ENCODE assay signal across 18 cellular contexts in the genomic region with DNA sequence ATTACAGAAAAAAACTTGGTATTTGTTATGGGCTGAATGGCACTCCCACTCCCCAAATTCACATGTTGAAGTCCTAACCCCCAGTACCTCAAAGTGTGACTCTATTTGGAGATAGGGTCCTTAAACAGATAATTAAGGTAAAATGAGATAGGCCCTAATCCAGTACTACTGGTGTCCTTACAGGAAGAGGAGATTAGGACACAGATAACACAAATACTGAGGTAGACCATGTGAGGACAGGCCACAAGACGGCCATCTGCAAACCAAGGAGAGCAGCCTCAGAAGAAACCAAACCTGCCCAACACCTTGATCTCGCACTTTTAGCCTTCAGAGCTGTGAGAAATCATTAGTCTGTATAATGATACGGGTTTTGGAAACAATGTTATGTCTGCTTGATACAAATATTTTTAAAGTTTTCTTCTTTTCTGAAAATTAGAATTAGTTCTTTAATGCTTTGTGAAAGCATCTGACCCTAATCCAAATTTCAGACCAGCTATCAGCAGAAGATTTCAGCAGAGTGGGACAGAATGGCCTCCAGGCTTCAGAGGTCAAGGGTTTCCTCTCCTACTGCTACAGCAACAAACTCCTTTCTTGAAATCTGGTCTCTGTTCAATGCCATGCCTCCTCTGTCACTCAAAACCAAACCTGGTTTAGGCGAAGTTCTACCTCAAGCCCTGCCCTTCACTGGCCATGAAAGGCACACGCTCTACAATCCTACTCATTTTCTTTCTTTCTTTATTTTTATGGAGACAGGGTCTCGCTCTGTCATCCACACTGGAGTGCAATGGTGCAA. TPM values are rescaled to one million over a fixed set of nuclear protein-coding genes. Genes with fewer than 3 reads are reported as not detected.
A peak's percentile ranks its signal among the peaks of the same experiment; 100 is the strongest.
DNase-seq lines count a peak whose midpoint lies in the region; ATAC-seq lines count a peak whose summit lies in the region.
"Had no signal": no experiment of that assay in that cellular context is flagged by ENCODE, and none has a peak within 500 bp of the region (broad histone marks: within the 10 kb centered on the region; RNA-seq: fewer than 3 reads in every experiment).

No MANE protein-coding gene starts in this region.

- peak overlapping the region; percentile 35 for H3K27ac Mint-ChIP-seq in activated naive CD4-positive, alpha-beta T cell treated with anti-CD3 and anti-CD28 coated beads, Interleukin-2, amount 10 ng/mL, durations not matched to agents 7 days and 5 days
- no peak overlapping the region for H3K27ac Mint-ChIP-seq in activated naive CD4-positive, alpha-beta T cell treated with anti-CD3 and anti-CD28 coated beads for 36 hours
- peak overlapping the region; percentile 11 to 47 (median 13) for H3K27ac Mint-ChIP-seq in CD4-positive, CD25-positive, alpha-beta regulatory T cell
- peak overlapping the region; percentile 4 for H3K27ac Mint-ChIP-seq in activated T-helper 1 cell treated with anti-CD3 and anti-CD28 coated beads, Interleukin-12 subunit alpha, Interleukin-12 subunit beta, Interleukin-2, Interleukin-4 antibody, amounts not matched to agents 30 ng/mL and 10 ng/mL and 1 ng/mL, durations not matched to agents 14 hours and 24 hours and 36 hours

- no peak overlapping the region for H3K56ac ChIP-seq in mesendoderm (ENCODE audit: low read length)

- H3K79me2 ChIP-seq in mesendoderm (ENCODE audit: control insufficient read depth, insufficient read depth, low read length) = no peaks in the 10 kb centered on the region

- no peak overlapping the region for H2BK15ac ChIP-seq in mesendoderm (replicated peaks; ENCODE audit: low read depth)

- H3K27ac ChIP-seq in CD4-positive, CD25-positive, alpha-beta regulatory T cell (ENCODE audit: insufficient read depth, low read length, poor library complexity, severe bottlenecking) = no peak overlapping the region
- peak overlapping the region; percentile 17 for H3K27ac ChIP-seq in mesendoderm (ENCODE audit: low read depth, low read length)
- H3K27ac ChIP-seq: C4-2B had no signal

- no peaks in the 10 kb centered on the region for H3K4me1 Mint-ChIP-seq in activated naive CD4-positive, alpha-beta T cell treated with anti-CD3 and anti-CD28 coated beads, Interleukin-2, amount 10 ng/mL, durations not matched to agents 7 days and 5 days
- H3K4me1 Mint-ChIP-seq in activated naive CD4-positive, alpha-beta T cell treated with anti-CD3 and anti-CD28 coated beads for 36 hours (ENCODE audit: low read depth) = no peaks in the 10 kb centered on the region
- peaks cover 0 to 4% (median 0%) of the 10 kb centered on the region in 4 donors for H3K4me1 Mint-ChIP-seq in CD4-positive, CD25-positive, alpha-beta regulatory T cell
- H3K4me1 Mint-ChIP-seq in activated T-helper 1 cell treated with anti-CD3 and anti-CD28 coated beads, Interleukin-12 subunit alpha, Interleukin-12 subunit beta, Interleukin-2, Interleukin-4 antibody, amounts not matched to agents 30 ng/mL and 10 ng/mL and 1 ng/mL, durations not matched to agents 14 hours and 24 hours and 36 hours (ENCODE audit: low read depth) = peaks cover 12% of the 10 kb centered on the region
- H3K4me1 Mint-ChIP-seq: CD8-positive, alpha-beta memory T cell; IgD-negative memory B cell had no signal

- H4K5ac ChIP-seq in mesendoderm (ENCODE audit: low read length) = no peak overlapping the region

- H3K79me1 ChIP-seq in mesendoderm (ENCODE audit: low read length) = no peaks in the 10 kb centered on the region

- WGBS in mesendoderm (ENCODE audit: extremely low coverage, insufficient coverage, low lambda C conversion rate) = no CpG with 5 or more reads among the region's 6 CpGs

- intact Hi-C loops in activated naive CD4-positive, alpha-beta T cell treated with anti-CD3 and anti-CD28 coated beads for 36 hours (cut with micrococcal nuclease) = loop anchor here (2.0 kb wide), 1 partner anchor 13 kb away; no protein-coding TSS in a partner anchor
- intact Hi-C loops in activated T-helper 1 cell treated with anti-CD3 and anti-CD28 coated beads, Interleukin-12 subunit alpha, Interleukin-12 subunit beta, Interleukin-2, Interleukin-4 antibody, amounts not matched to agents 30 ng/mL and 10 ng/mL and 1 ng/mL, durations not matched to agents 14 hours and 24 hours and 36 hours (cut with micrococcal nuclease) = no loop called here

- H3K9me3 ChIP-seq in CD4-positive, CD25-positive, alpha-beta regulatory T cell (ENCODE audit: control insufficient read depth in 2 of 2, low read length in 2 of 2) = no peaks in the 10 kb centered on the region
- H3K9me3 ChIP-seq: BE2C, Caco-2 had no signal

- no peak overlapping the region for H3K4me2 ChIP-seq in mesendoderm (ENCODE audit: low read length)

- no peaks in the 10 kb centered on the region for H3K27me3 ChIP-seq in CD4-positive, CD25-positive, alpha-beta regulatory T cell (ENCODE audit: control insufficient read depth, insufficient read depth, low read length)
- H3K27me3 ChIP-seq in mesendoderm (ENCODE audit: insufficient read depth, low read length, poor library complexity) = no peaks in the 10 kb centered on the region
- H3K27me3 ChIP-seq: BE2C had no signal

- CTCF ChIA-PET in activated naive CD4-positive, alpha-beta T cell treated with anti-CD3 and anti-CD28 coated beads, Interleukin-2, amount 10 ng/mL, durations not matched to agents 7 days and 5 days (lab: Charles Lee) = no interaction called here
- CTCF ChIA-PET in activated naive CD4-positive, alpha-beta T cell treated with anti-CD3 and anti-CD28 coated beads for 36 hours (lab: Charles Lee) = no interaction called here

- no peak overlapping the region for H3K23ac ChIP-seq in mesendoderm (ENCODE audit: low read length)

- H3K4me3 ChIP-seq in CD4-positive, CD25-positive, alpha-beta regulatory T cell (ENCODE audit: low read depth, low read length) = no peak overlapping the region
- H3K4me3 ChIP-seq in mesendoderm (ENCODE audit: low read length) = no peak overlapping the region

- H3K4me1 ChIP-seq in CD4-positive, CD25-positive, alpha-beta regulatory T cell (ENCODE audit: control insufficient read depth, insufficient read depth, low read length, poor library complexity, severe bottlenecking) = no peaks in the 10 kb centered on the region
- no peaks in the 10 kb centered on the region for H3K4me1 ChIP-seq in mesendoderm (ENCODE audit: control insufficient read depth, low read depth, low read length)
- H3K4me1 ChIP-seq: BE2C, Caco-2 had no signal

- H3K18ac ChIP-seq in mesendoderm (ENCODE audit: low read length) = no peak overlapping the region

- H3K27me3 Mint-ChIP-seq in activated naive CD4-positive, alpha-beta T cell treated with anti-CD3 and anti-CD28 coated beads, Interleukin-2, amount 10 ng/mL, durations not matched to agents 7 days and 5 days = no peaks in the 10 kb centered on the region
- no peaks in the 10 kb centered on the region for H3K27me3 Mint-ChIP-seq in activated naive CD4-positive, alpha-beta T cell treated with anti-CD3 and anti-CD28 coated beads for 36 hours (ENCODE audit: low read depth)
- H3K27me3 Mint-ChIP-seq in CD4-positive, CD25-positive, alpha-beta regulatory T cell = no peaks in the 10 kb centered on the region
- H3K27me3 Mint-ChIP-seq in activated T-helper 1 cell treated with anti-CD3 and anti-CD28 coated beads, Interleukin-12 subunit alpha, Interleukin-12 subunit beta, Interleukin-2, Interleukin-4 antibody, amounts not matched to agents 30 ng/mL and 10 ng/mL and 1 ng/mL, durations not matched to agents 14 hours and 24 hours and 36 hours (ENCODE audit: insufficient read depth) = no peaks in the 10 kb centered on the region
- H3K27me3 Mint-ChIP-seq: CD8-positive, alpha-beta memory T cell; IgD-negative memory B cell had no signal

- H3K4me3 Mint-ChIP-seq in activated naive CD4-positive, alpha-beta T cell treated with anti-CD3 and anti-CD28 coated beads, Interleukin-2, amount 10 ng/mL, durations not matched to agents 7 days and 5 days = no peak overlapping the region
- no peak overlapping the region for H3K4me3 Mint-ChIP-seq in activated naive CD4-positive, alpha-beta T cell treated with anti-CD3 and anti-CD28 coated beads for 36 hours
- H3K4me3 Mint-ChIP-seq in CD4-positive, CD25-positive, alpha-beta regulatory T cell = no peak overlapping the region
- no peak overlapping the region for H3K4me3 Mint-ChIP-seq in activated T-helper 1 cell treated with anti-CD3 and anti-CD28 coated beads, Interleukin-12 subunit alpha, Interleukin-12 subunit beta, Interleukin-2, Interleukin-4 antibody, amounts not matched to agents 30 ng/mL and 10 ng/mL and 1 ng/mL, durations not matched to agents 14 hours and 24 hours and 36 hours
- H3K4me3 Mint-ChIP-seq: CD8-positive, alpha-beta memory T cell; IgD-negative memory B cell had no signal

- no peak for ATAC-seq in CD4-positive, CD25-positive, alpha-beta regulatory T cell (ENCODE audit: low read depth in 2 of 2)
- ATAC-seq in HG02678 (IDR thresholded peaks at IDR 0.05; ENCODE audit: unreplicated experiment) (no peak), HG03025 (IDR thresholded peaks at IDR 0.05; ENCODE audit: low FRiP score, unreplicated experiment) (no peak)
- ATAC-seq: HCT116 had no signal

- peaks cover 48% of the 10 kb centered on the region for H3K36me3 ChIP-seq in CD4-positive, CD25-positive, alpha-beta regulatory T cell (ENCODE audit: control insufficient read depth, insufficient read depth, low read length)
- no peaks in the 10 kb centered on the region for H3K36me3 ChIP-seq in mesendoderm (ENCODE audit: control insufficient read depth, insufficient read depth, low read length)

- no peak overlapping the region for H3K9ac ChIP-seq in mesendoderm (ENCODE audit: low read length)

- no peak overlapping the region for H2BK120ac ChIP-seq in mesendoderm (ENCODE audit: low read depth, low read length)

- H3K4ac ChIP-seq in mesendoderm (ENCODE audit: low read depth, low read length) = no peak overlapping the region

- H3K36me3 Mint-ChIP-seq in activated naive CD4-positive, alpha-beta T cell treated with anti-CD3 and anti-CD28 coated beads, Interleukin-2, amount 10 ng/mL, durations not matched to agents 7 days and 5 days = peaks cover 23% of the 10 kb centered on the region
- H3K36me3 Mint-ChIP-seq in activated naive CD4-positive, alpha-beta T cell treated with anti-CD3 and anti-CD28 coated beads for 36 hours (ENCODE audit: low read depth) = peaks cover 31% of the 10 kb centered on the region
- peaks cover 28% of the 10 kb centered on the region for H3K36me3 Mint-ChIP-seq in CD4-positive, CD25-positive, alpha-beta regulatory T cell
- peaks cover 37% of the 10 kb centered on the region for H3K36me3 Mint-ChIP-seq in activated T-helper 1 cell treated with anti-CD3 and anti-CD28 coated beads, Interleukin-12 subunit alpha, Interleukin-12 subunit beta, Interleukin-2, Interleukin-4 antibody, amounts not matched to agents 30 ng/mL and 10 ng/mL and 1 ng/mL, durations not matched to agents 14 hours and 24 hours and 36 hours (ENCODE audit: low read depth)

- no peak overlapping the region for H2BK5ac ChIP-seq in mesendoderm (ENCODE audit: low read length)

- no peak for DNase-seq in activated naive CD4-positive, alpha-beta T cell treated with anti-CD3 and anti-CD28 coated beads, Interleukin-2, amount 10 ng/mL, durations not matched to agents 7 days and 5 days
- DNase-seq in activated naive CD4-positive, alpha-beta T cell treated with anti-CD3 and anti-CD28 coated beads for 36 hours = no peak
- DNase-seq in CD4-positive, CD25-positive, alpha-beta regulatory T cell = no peak
- DNase-seq in activated T-helper 1 cell treated with anti-CD3 and anti-CD28 coated beads, Interleukin-12 subunit alpha, Interleukin-12 subunit beta, Interleukin-2, Interleukin-4 antibody, amounts not matched to agents 30 ng/mL and 10 ng/mL and 1 ng/mL, durations not matched to agents 14 hours and 24 hours and 36 hours (ENCODE audit: low spot score) = no peak
- DNase-seq in mesendoderm (peak; percentile 74), NCI-H2081 treated with DMSO at 0.1 percent for 48 hours (lab: John Stamatoyannopoulos, UW) (no peak)
- DNase-seq: BE2C; Caco-2; CD8-positive, alpha-beta memory T cell; DND-41; GDM1 had no signal

- H4K8ac ChIP-seq in mesendoderm (ENCODE audit: low read depth, low read length) = no peak overlapping the region

- H2AK5ac ChIP-seq in mesendoderm (ENCODE audit: low read length) = no peak overlapping the region

- no peaks in the 10 kb centered on the region for H3K9me3 Mint-ChIP-seq in activated naive CD4-positive, alpha-beta T cell treated with anti-CD3 and anti-CD28 coated beads, Interleukin-2, amount 10 ng/mL, durations not matched to agents 7 days and 5 days
- H3K9me3 Mint-ChIP-seq in activated naive CD4-positive, alpha-beta T cell treated with anti-CD3 and anti-CD28 coated beads for 36 hours = no peaks in the 10 kb centered on the region
- no peaks in the 10 kb centered on the region for H3K9me3 Mint-ChIP-seq in CD4-positive, CD25-positive, alpha-beta regulatory T cell
- H3K9me3 Mint-ChIP-seq in activated T-helper 1 cell treated with anti-CD3 and anti-CD28 coated beads, Interleukin-12 subunit alpha, Interleukin-12 subunit beta, Interleukin-2, Interleukin-4 antibody, amounts not matched to agents 30 ng/mL and 10 ng/mL and 1 ng/mL, durations not matched to agents 14 hours and 24 hours and 36 hours = no peaks in the 10 kb centered on the region
- H3K9me3 Mint-ChIP-seq: CD8-positive, alpha-beta memory T cell; IgD-negative memory B cell had no signal

RNA-seq across cellular contexts. Expression of gene HDC, which starts 22.0 kb away (rescaled TPM):
- total RNA-seq in activated naive CD4-positive, alpha-beta T cell treated with anti-CD3 and anti-CD28 coated beads for 36 hours = 1 to 10 TPM in 1 of 2 experiments, under 1 TPM in 1; 0.95 to 1.1 TPM
- 3.5 TPM for total RNA-seq in CD4-positive, CD25-positive, alpha-beta regulatory T cell
- not detected for polyA plus RNA-seq in CD4-positive, CD25-positive, alpha-beta regulatory T cell
- total RNA-seq in activated T-helper 1 cell treated with anti-CD3 and anti-CD28 coated beads, Interleukin-12 subunit alpha, Interleukin-12 subunit beta, Interleukin-2, Interleukin-4 antibody, amounts not matched to agents 30 ng/mL and 10 ng/mL and 1 ng/mL, durations not matched to agents 14 hours and 24 hours and 36 hours = 2.1 and 2.4 TPM in 2 replicates
- polyA plus RNA-seq in mesendoderm (2013, experiment 1 of 2) = 0.04 TPM
- 0.10 TPM for polyA plus RNA-seq in mesendoderm (2013, experiment 2 of 2)
- total RNA-seq: Caco-2, HT1080 had no signal
- polyA plus RNA-seq: AG04450; CD8-positive, alpha-beta memory T cell; IgD-negative memory B cell had no signal
